27 cellular contexts compared by ENCODE assay signal in the genomic region with DNA sequence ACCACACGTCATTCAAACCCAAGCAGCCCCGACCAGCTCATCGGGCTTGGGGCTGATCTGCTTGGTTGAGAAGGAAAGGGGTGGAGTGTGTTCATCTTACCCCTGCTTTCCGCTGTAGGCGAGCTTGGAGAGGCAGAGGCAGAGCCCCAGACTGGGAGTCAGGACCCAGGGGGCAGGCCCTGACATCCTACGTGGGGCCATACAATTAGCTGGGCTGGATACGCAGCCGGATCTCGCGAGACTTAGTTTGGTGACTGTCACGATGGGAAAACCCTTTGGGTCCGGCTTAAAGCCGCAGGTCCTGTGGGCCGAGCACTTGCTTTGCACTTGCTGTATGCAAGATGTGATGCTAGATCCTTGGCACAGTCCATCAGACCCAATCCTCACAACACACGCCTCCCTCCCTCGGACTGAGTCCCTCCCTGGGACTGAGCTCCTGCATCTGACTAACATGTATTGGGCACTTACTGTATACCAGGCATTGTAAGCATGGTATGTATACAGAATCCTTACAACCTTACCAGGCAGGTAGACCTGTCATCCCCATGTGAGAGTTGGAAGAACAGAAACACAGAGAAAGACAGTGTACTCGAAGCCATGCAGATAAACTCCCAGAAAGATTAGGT. TPM values are rescaled to one million over a fixed set of nuclear protein-coding genes. Genes with fewer than 3 reads are reported as not detected.
DNase-seq lines count a peak whose midpoint lies in the region; ATAC-seq, FAIRE-seq and TF ChIP-seq lines count a peak whose summit lies in the region.
"Had no signal": no experiment of that assay in that cellular context is flagged by ENCODE, and none has a peak within 500 bp of the region (broad histone marks: within the 10 kb centered on the region; RNA-seq: fewer than 3 reads in every experiment).

No MANE protein-coding gene starts in this region.

- dilution Hi-C loops in IMR-90 (cut with HindIII; ENCODE audit: low sequenced_read_pairs, unreplicated experiment), result no loop called here

- H3K79me2 ChIP-seq in K562 (ENCODE audit: control insufficient read depth, insufficient read depth, low read length) (no peaks in the 10 kb centered on the region), osteoblast (ENCODE audit: insufficient read depth, low read length) (no peaks in the 10 kb centered on the region)

- no peak overlapping the region for H3K14ac ChIP-seq in IMR-90 (replicated peaks; ENCODE audit: low read depth, low read length)

- DNase-seq in T47D (ENCODE audit: low read depth in 1 of 2, low spot score in 1 of 2) (peak; percentile 90 to 97), breast epithelium (ENCODE audit: low spot score in 2 of 2) (no peak), IMR-90 (no peak), K562 (ENCODE audit: extremely low read depth in 1 of 4, low spot score in 3 of 4) (no peak), osteoblast (ENCODE audit: insufficient read length, low spot score, missing footprints) (peak; percentile 43), HUDEP-2 (lab: John Stamatoyannopoulos, UW; ENCODE audit: unreplicated experiment in 76 of 76) (no peak), HTR-8/SVneo (ENCODE audit: insufficient read length, low spot score) (no peak)
- DNase-seq: DMS53, MV-4-11, NCI-H1105, NCI-H1436 treated with DMSO at 0.1 percent for 48 hours, NCI-H187 treated with DMSO at 0.1 percent for 48 hours, NCI-H446 treated with DMSO at 0.1 percent for 48 hours, NCI-H526, SHP77 treated with DMSO at 0.1 percent for 48 hours had no signal

- no peak for TF ChIP-seq EP300 in K562 (IDR thresholded peaks at IDR 0.05; ENCODE audit: low read length)

- H3K36me3 ChIP-seq in breast epithelium (no peaks in the 10 kb centered on the region), IMR-90 (ENCODE audit: control insufficient read depth, insufficient read depth, low read length) (no peaks in the 10 kb centered on the region), K562 (ENCODE audit: control insufficient read depth, insufficient read depth, low read length) (no peaks in the 10 kb centered on the region), osteoblast (ENCODE audit: insufficient read depth, low read length) (no peaks in the 10 kb centered on the region)

- ATAC-seq in IMR-90 (ENCODE audit: low read depth) (no peak), K562 (0 out of 3 replicates have a peak, but pooled peaks have one; percentile 39)
- ATAC-seq: Panc1 had no signal

- intact Hi-C loops in breast epithelium (cut with DNase I; ENCODE audit: low total_unique reads) (no loop called here), IMR-90 (cut with micrococcal nuclease) (no loop called here), K562 (cut with micrococcal nuclease) (no loop called here)

- FAIRE-seq in K562 (lab: Jason Lieb, UNC) (no peak), HTR-8/SVneo (lab: Jason Lieb, UNC) (no peak)
- FAIRE-seq: D721Med, GM18507, H54 had no signal

- H3K9me1 ChIP-seq in IMR-90 (ENCODE audit: insufficient read depth, low read length) (no peaks in the 10 kb centered on the region), K562 (ENCODE audit: control insufficient read depth, insufficient read depth, low read length) (no peaks in the 10 kb centered on the region)

- POLR2A ChIA-PET in IMR-90 (lab: Charles Lee; ENCODE audit: unreplicated experiment), result no interaction called here
- POLR2A ChIA-PET in K562 (lab: Yijun Ruan, JAX), result interaction anchor here (0.5 kb wide), 1 partner anchor 138 kb away, joined by 3 read pairs; no protein-coding TSS in a partner anchor

- H2AK9ac ChIP-seq in IMR-90 (replicated peaks; ENCODE audit: low read depth, low read length, poor library complexity), result no peak overlapping the region

- H3K27ac ChIP-seq in breast epithelium (no peak overlapping the region), IMR-90 (ENCODE audit: insufficient read depth, low read length) (no peak overlapping the region), K562 (ENCODE audit: extremely low read depth, low read depth, low read length) (no peak overlapping the region), osteoblast (ENCODE audit: low read depth, low read length) (no peak overlapping the region)
- H3K27ac ChIP-seq: SK-N-MC had no signal

- H3K9me3 ChIP-seq in breast epithelium (no peaks in the 10 kb centered on the region), IMR-90 (ENCODE audit: control insufficient read depth, insufficient read depth, low read length) (no peaks in the 10 kb centered on the region), K562 (replicated peaks; ENCODE audit: control insufficient read depth, insufficient read depth, low read depth, low read length) (no peaks in the 10 kb centered on the region), osteoblast (ENCODE audit: low read depth, low read length) (no peaks in the 10 kb centered on the region)

- H4K20me1 ChIP-seq in IMR-90 (ENCODE audit: insufficient read depth, low read length) (no peaks in the 10 kb centered on the region), K562 (replicated peaks; ENCODE audit: control insufficient read depth, insufficient read depth, low read length) (no peaks in the 10 kb centered on the region), osteoblast (ENCODE audit: insufficient read depth, low read length) (no peaks in the 10 kb centered on the region)

- no peak overlapping the region for H3K18ac ChIP-seq in IMR-90 (ENCODE audit: low read depth, low read length)

- no peak overlapping the region for H4K91ac ChIP-seq in IMR-90 (ENCODE audit: insufficient read depth, low read depth, low read length)

- H3K27me3 ChIP-seq in breast epithelium, result no peaks in the 10 kb centered on the region
- peaks cover 12% of the 10 kb centered on the region for H3K27me3 ChIP-seq in IMR-90 (ENCODE audit: control insufficient read depth, insufficient read depth, low read length)
- H3K27me3 ChIP-seq in K562 (ENCODE audit: control insufficient read depth in 2 of 2, insufficient read depth in 2 of 2, low read length in 2 of 2), result no peaks in the 10 kb centered on the region
- no peaks in the 10 kb centered on the region for H3K27me3 ChIP-seq in osteoblast (ENCODE audit: insufficient read depth, low read length)

- H3K4me3 ChIP-seq in breast epithelium, result no peak overlapping the region
- no peak overlapping the region for H3K4me3 ChIP-seq in IMR-90 (ENCODE audit: insufficient read depth, low read depth, low read length)
- no peak overlapping the region for H3K4me3 ChIP-seq in K562
- H3K4me3 ChIP-seq in osteoblast (ENCODE audit: insufficient read depth, low read length), result no peak overlapping the region
- H3K4me3 ChIP-seq: SK-N-MC had no signal

- no peak overlapping the region for H3K4me2 ChIP-seq in IMR-90 (ENCODE audit: low read depth, low read length)
- no peak overlapping the region for H3K4me2 ChIP-seq in K562 (ENCODE audit: insufficient read depth, low read length)
- no peak overlapping the region for H3K4me2 ChIP-seq in osteoblast (ENCODE audit: insufficient read depth, low read length)

- H3K23ac ChIP-seq in IMR-90 (ENCODE audit: low read depth, low read length), result no peak overlapping the region

- H3K4ac ChIP-seq in IMR-90 (ENCODE audit: low read depth, low read length), result no peak overlapping the region

- in situ Hi-C loops in T47D (cut with HindIII; ENCODE audit: low pct_unique_long_range_greater_than_20kb, low sequenced_read_pairs), result no loop called here
- in situ Hi-C loops in IMR-90 (cut with MboI; ENCODE audit: low sequenced_read_pairs), result no loop called here
- in situ Hi-C loops in K562 (cut with MboI), result no loop called here

- no peak overlapping the region for H4K8ac ChIP-seq in IMR-90 (ENCODE audit: low read depth in 2 of 2, low read length in 2 of 2)

- TF ChIP-seq POLR2A in breast epithelium (IDR thresholded peaks at IDR 0.05), result no peak
- no peak for TF ChIP-seq POLR2A in IMR-90 (IDR thresholded peaks at IDR 0.05; ENCODE audit: low read depth, low read length)
- TF ChIP-seq POLR2A in K562 (conservative IDR thresholded peaks at IDR 0.05), result no peak

- BruUV-seq in IMR-90 (replicated peaks; lab: Mats Ljungman, UMichigan) (no TSS peak), K562 (replicated peaks; lab: Mats Ljungman, UMichigan) (no TSS peak)

- H4K5ac ChIP-seq in IMR-90 (ENCODE audit: low read depth, low read length), result no peak overlapping the region

- H2AFZ ChIP-seq in IMR-90 (replicated peaks; ENCODE audit: low read length, poor library complexity) (no peak overlapping the region), K562 (ENCODE audit: low read depth, low read length) (peak overlapping the region; percentile 62), osteoblast (ENCODE audit: low read length) (no peak overlapping the region)

- H2BK15ac ChIP-seq in IMR-90 (ENCODE audit: low read depth, low read length), result no peak overlapping the region

- no peak overlapping the region for H3K56ac ChIP-seq in IMR-90 (ENCODE audit: extremely low read depth, insufficient read depth, low read length)

- no peak for TF ChIP-seq RAD21 in IMR-90 (IDR thresholded peaks at IDR 0.05; ENCODE audit: low read length)
- no peak for TF ChIP-seq RAD21 in K562 (CRISPR knock-in tag; conservative IDR thresholded peaks at IDR 0.05 in 1 of 2, IDR thresholded peaks at IDR 0.05 in 1 of 2)

- CTCF ChIA-PET in IMR-90 (lab: Yijun Ruan, JAX), result no interaction called here
- CTCF ChIA-PET in K562 (lab: Yijun Ruan, JAX; ENCODE audit: low intra/inter-chr PET ratio), result no interaction called here

- H3K9ac ChIP-seq in IMR-90 (ENCODE audit: low read depth, low read length) (no peak overlapping the region), K562 (ENCODE audit: insufficient read depth in 1 of 2, low read depth in 2 of 2, low read length in 2 of 2) (0 out of 4 replicates have a peak overlapping the region, but pooled peaks of 1 of the 2 experiments have one; percentile 15)

- H3K4me1 ChIP-seq in breast epithelium (no peaks in the 10 kb centered on the region), IMR-90 (ENCODE audit: control insufficient read depth, insufficient read depth, low read length) (no peaks in the 10 kb centered on the region), K562 (replicated peaks in 1 of 2; ENCODE audit: control insufficient read depth in 2 of 2, insufficient read depth in 2 of 2, low read length in 2 of 2) (peaks cover 0 to 20% of the 10 kb centered on the region in 2 experiments; a peak in 4 of 5 replicates), osteoblast (ENCODE audit: insufficient read depth, low read length) (no peaks in the 10 kb centered on the region)

- H2BK5ac ChIP-seq in IMR-90 (ENCODE audit: low read depth, low read length, poor library complexity, severe bottlenecking), result no peak overlapping the region

- TF ChIP-seq CTCF in breast epithelium (IDR thresholded peaks at IDR 0.05) (no peak), IMR-90 (conservative IDR thresholded peaks at IDR 0.05; ENCODE audit: low read depth, low read length) (no peak), K562 (IDR thresholded peaks at IDR 0.05 in 2 of 3, conservative IDR thresholded peaks at IDR 0.05 in 1 of 3; ENCODE audit: insufficient read depth in 2 of 3, low read depth in 1 of 3, low read length in 3 of 3) (no peak), osteoblast (IDR thresholded peaks at IDR 0.05; ENCODE audit: extremely low read depth, low read depth, low read length) (no peak)

- 80% methylated on average over 10 of the region's 17 CpGs; no CpG with 5 or more reads in 1 of the 2 experiments for WGBS in IMR-90 (ENCODE audit: extremely low coverage in 2 of 2, insufficient read length in 1 of 2), 2 experiments
- WGBS in K562 (ENCODE audit: insufficient coverage, low coverage, missing lambda C conversion rate), result 68% methylated on average over 17 of the region's 17 CpGs

- H3K79me1 ChIP-seq in IMR-90 (ENCODE audit: low read depth in 1 of 2, low read length in 2 of 2), result no peaks in the 10 kb centered on the region

- H2BK20ac ChIP-seq in IMR-90 (ENCODE audit: low read depth, low read length), result 0 out of 2 replicates have a peak overlapping the region, but pooled peaks have one; percentile 14

- no peak overlapping the region for H2BK120ac ChIP-seq in IMR-90 (ENCODE audit: low read depth, low read length)

- no peak overlapping the region for H2AK5ac ChIP-seq in IMR-90 (ENCODE audit: low read depth, low read length)

RNA-seq across cellular contexts. Expression of a gene that starts 3.7 kb away (rescaled TPM):
- total RNA-seq in breast epithelium (not detected), IMR-90 (2012; rRNA removed) (not detected in 2 replicates), K562 (2014; rRNA removed) (not detected in 2 replicates), K562 (2014; rRNA removed; fragmentation: Illumina TruSeq; extraction: Trizol) (not detected in 2 replicates), K562 (2015; rRNA removed; fragmentation: Illumina TruSeq; extraction: Trizol) (not detected in 2 replicates), K562 (2021) (not detected in 2 replicates), osteoblast (under 0.01 TPM in 1 of 2 replicates, not detected in the other)
- polyA plus RNA-seq in IMR-90 (2012; rRNA removed) (not detected in 2 replicates), K562 (2011; rRNA removed) (not detected in 2 replicates), K562 (2014; fragmentation: Illumina TruSeq; extraction: Trizol) (not detected in 2 replicates), K562 (2014; fragmentation: Nextera tagmentation; extraction: Ambion mirVana) (not detected), K562 (2014; rRNA removed) (not detected in 2 replicates)
- polyA plus RNA-seq in IMR-90 (2012; cell fraction: cytosol; rRNA removed), result not detected in 2 replicates
- polyA plus RNA-seq in IMR-90 (2012; cell fraction: nucleus; rRNA removed; ENCODE audit: low replicate concordance), result not detected in 2 replicates
- total RNA-seq in K562 (2011; cell fraction: chromatin; rRNA removed; ENCODE audit: low replicate concordance), result not detected in 2 replicates
- not detected in 2 replicates for total RNA-seq in K562 (2011; cell fraction: nucleolus; rRNA removed)
- total RNA-seq in K562 (2011; cell fraction: nucleoplasm; rRNA removed), result not detected in 2 replicates
- polyA plus RNA-seq in K562 (2011; cell fraction: cytosol; rRNA removed), result not detected in 2 replicates
- not detected in 2 replicates for polyA plus RNA-seq in K562 (2011; cell fraction: nucleus; rRNA removed)
- not detected in 2 replicates for polyA plus RNA-seq in K562 (2012)
- polyA minus RNA-seq in K562 (2011; rRNA and poly(A)+ RNA removed), result not detected in 2 replicates
- polyA minus RNA-seq in K562 (2011; cell fraction: cytosol; rRNA and poly(A)+ RNA removed), result not detected in 2 replicates
- polyA minus RNA-seq in K562 (2011; cell fraction: nucleus; rRNA and poly(A)+ RNA removed), result not detected in 2 replicates
- total RNA-seq: A172, Daoy, G401, HT1080, M059J had no signal
- polyA plus RNA-seq: BJ, IgD-negative memory B cell had no signal

RNA-seq across cellular contexts. Expression of a gene that starts 31.4 kb away (rescaled TPM):
- 1 to 10 TPM in 2 of 3 donors, under 1 TPM in 1; 0.96 to 5.3 (median 4.9) TPM for total RNA-seq in breast epithelium
- 0.56 and 0.72 TPM in 2 replicates for total RNA-seq in IMR-90 (2012; rRNA removed)
- polyA plus RNA-seq in IMR-90 (2012; rRNA removed), result 9.3 and 10.3 TPM in 2 replicates
- 2.6 and 5.9 TPM in 2 replicates for polyA plus RNA-seq in IMR-90 (2012; cell fraction: cytosol; rRNA removed)
- polyA plus RNA-seq in IMR-90 (2012; cell fraction: nucleus; rRNA removed; ENCODE audit: low replicate concordance), result 70.3 and 80.1 TPM in 2 replicates
- 0.65 and 0.67 TPM in 2 replicates for total RNA-seq in K562 (2011; cell fraction: chromatin; rRNA removed; ENCODE audit: low replicate concordance)
- 0.67 and 0.79 TPM in 2 replicates for total RNA-seq in K562 (2011; cell fraction: nucleolus; rRNA removed)
- total RNA-seq in K562 (2011; cell fraction: nucleoplasm; rRNA removed), result not detected in 2 replicates
- total RNA-seq in K562 (2014; rRNA removed), result 0.49 TPM in 1 of 2 replicates, not detected in the other
- 0.13 and 0.15 TPM in 2 replicates for total RNA-seq in K562 (2014; rRNA removed; fragmentation: Illumina TruSeq; extraction: Trizol)
- 0.15 TPM in 1 of 2 replicates, not detected in the other for total RNA-seq in K562 (2015; rRNA removed; fragmentation: Illumina TruSeq; extraction: Trizol)
- total RNA-seq in K562 (2021), result 0.09 and 0.29 TPM in 2 replicates
- 0.17 and 0.31 TPM in 2 replicates for polyA plus RNA-seq in K562 (2011; rRNA removed)
- polyA plus RNA-seq in K562 (2011; cell fraction: cytosol; rRNA removed), result 0.06 TPM in 1 of 2 replicates, not detected in the other
- polyA plus RNA-seq in K562 (2011; cell fraction: nucleus; rRNA removed), result 1.1 and 1.3 TPM in 2 replicates
- polyA plus RNA-seq in K562 (2012), result 0.25 and 2.0 TPM in 2 replicates
- polyA plus RNA-seq in K562 (2014; fragmentation: Illumina TruSeq; extraction: Trizol), result 0.17 and 0.30 TPM in 2 replicates
- not detected for polyA plus RNA-seq in K562 (2014; fragmentation: Nextera tagmentation; extraction: Ambion mirVana)
- 0.50 TPM in 1 of 2 replicates, not detected in the other for polyA plus RNA-seq in K562 (2014; rRNA removed)
- polyA minus RNA-seq in K562 (2011; rRNA and poly(A)+ RNA removed), result 0.24 TPM in 1 of 2 replicates, not detected in the other
- polyA minus RNA-seq in K562 (2011; cell fraction: cytosol; rRNA and poly(A)+ RNA removed), result not detected in 2 replicates
- 0.44 and 0.54 TPM in 2 replicates for polyA minus RNA-seq in K562 (2011; cell fraction: nucleus; rRNA and poly(A)+ RNA removed)
- total RNA-seq in osteoblast, result 0.72 and 1.2 TPM in 2 replicates
- total RNA-seq: A172 had no signal
- polyA plus RNA-seq: IgD-negative memory B cell had no signal

RNA-seq across cellular contexts. Expression of a gene that starts 45.8 kb away (rescaled TPM):
- total RNA-seq in breast epithelium (10 to 100 TPM in 2 of 3 donors, 1 to 10 TPM in 1; 4.3 to 37.6 (median 34.4) TPM), IMR-90 (2012; rRNA removed) (1.6 and 1.9 TPM in 2 replicates), K562 (2014; rRNA removed) (1.1 TPM in 2 replicates), K562 (2014; rRNA removed; fragmentation: Illumina TruSeq; extraction: Trizol) (0.07 TPM in 1 of 2 replicates, not detected in the other), K562 (2015; rRNA removed; fragmentation: Illumina TruSeq; extraction: Trizol) (0.33 and 0.72 TPM in 2 replicates), K562 (2021) (1.9 and 2.4 TPM in 2 replicates), osteoblast (6.5 and 7.2 TPM in 2 replicates)
- polyA plus RNA-seq in IMR-90 (2012; rRNA removed) (24.1 and 26.0 TPM in 2 replicates), K562 (2011; rRNA removed) (0.28 and 1.2 TPM in 2 replicates), K562 (2014; fragmentation: Illumina TruSeq; extraction: Trizol) (0.67 and 0.93 TPM in 2 replicates), K562 (2014; fragmentation: Nextera tagmentation; extraction: Ambion mirVana) (under 1 TPM in 1 of 2 experiments, not detected in 1; 0.03 TPM), K562 (2014; rRNA removed) (0.97 and 2.4 TPM in 2 replicates)
- polyA plus RNA-seq in IMR-90 (2012; cell fraction: cytosol; rRNA removed), result 26.7 and 52.5 TPM in 2 replicates
- 76.1 and 110 TPM in 2 replicates for polyA plus RNA-seq in IMR-90 (2012; cell fraction: nucleus; rRNA removed; ENCODE audit: low replicate concordance)
- total RNA-seq in K562 (2011; cell fraction: chromatin; rRNA removed; ENCODE audit: low replicate concordance), result 3.7 and 11.5 TPM in 2 replicates
- 6.4 and 6.8 TPM in 2 replicates for total RNA-seq in K562 (2011; cell fraction: nucleolus; rRNA removed)
- total RNA-seq in K562 (2011; cell fraction: nucleoplasm; rRNA removed), result 2.5 and 7.1 TPM in 2 replicates
- 0.43 and 2.4 TPM in 2 replicates for polyA plus RNA-seq in K562 (2011; cell fraction: cytosol; rRNA removed)
- polyA plus RNA-seq in K562 (2011; cell fraction: nucleus; rRNA removed), result 5.5 and 6.5 TPM in 2 replicates
- polyA plus RNA-seq in K562 (2012), result 2.5 and 9.1 TPM in 2 replicates
- 0.21 TPM in 1 of 2 replicates, not detected in the other for polyA minus RNA-seq in K562 (2011; rRNA and poly(A)+ RNA removed)
- polyA minus RNA-seq in K562 (2011; cell fraction: cytosol; rRNA and poly(A)+ RNA removed), result 2.5 TPM in 2 replicates
- 0.78 and 2.3 TPM in 2 replicates for polyA minus RNA-seq in K562 (2011; cell fraction: nucleus; rRNA and poly(A)+ RNA removed)

RNA-seq across cellular contexts. Expression of a gene that starts 59.0 kb away (rescaled TPM):
- 10 to 100 TPM in 2 of 3 donors, 1 to 10 TPM in 1; 8.5 to 30.2 (median 22.0) TPM for total RNA-seq in breast epithelium
- total RNA-seq in IMR-90 (2012; rRNA removed), result 93.0 and 106 TPM in 2 replicates
- polyA plus RNA-seq in IMR-90 (2012; rRNA removed), result 117 and 122 TPM in 2 replicates
- 62.8 and 141 TPM in 2 replicates for polyA plus RNA-seq in IMR-90 (2012; cell fraction: cytosol; rRNA removed)
- 130 and 154 TPM in 2 replicates for polyA plus RNA-seq in IMR-90 (2012; cell fraction: nucleus; rRNA removed; ENCODE audit: low replicate concordance)
- total RNA-seq in K562 (2011; cell fraction: chromatin; rRNA removed; ENCODE audit: low replicate concordance), result 8.9 and 19.4 TPM in 2 replicates
- 20.8 and 21.8 TPM in 2 replicates for total RNA-seq in K562 (2011; cell fraction: nucleolus; rRNA removed)
- total RNA-seq in K562 (2011; cell fraction: nucleoplasm; rRNA removed), result 16.2 and 17.5 TPM in 2 replicates
- total RNA-seq in K562 (2014; rRNA removed), result 13.8 and 17.0 TPM in 2 replicates
- 8.3 and 9.8 TPM in 2 replicates for total RNA-seq in K562 (2014; rRNA removed; fragmentation: Illumina TruSeq; extraction: Trizol)
- total RNA-seq in K562 (2015; rRNA removed; fragmentation: Illumina TruSeq; extraction: Trizol), result 9.8 and 10.8 TPM in 2 replicates
- total RNA-seq in K562 (2021), result 13.3 and 14.5 TPM in 2 replicates
- 6.5 and 9.2 TPM in 2 replicates for polyA plus RNA-seq in K562 (2011; rRNA removed)
- polyA plus RNA-seq in K562 (2011; cell fraction: cytosol; rRNA removed), result 11.9 and 12.0 TPM in 2 replicates
- 7.9 and 9.4 TPM in 2 replicates for polyA plus RNA-seq in K562 (2011; cell fraction: nucleus; rRNA removed)
- 8.0 and 21.3 TPM in 2 replicates for polyA plus RNA-seq in K562 (2012)
- polyA plus RNA-seq in K562 (2014; fragmentation: Illumina TruSeq; extraction: Trizol), result 13.9 and 14.0 TPM in 2 replicates
- 1 to 10 TPM in 1 of 2 experiments, under 1 TPM in 1; 0.89 to 1.5 TPM for polyA plus RNA-seq in K562 (2014; fragmentation: Nextera tagmentation; extraction: Ambion mirVana)
- 9.1 and 10.9 TPM in 2 replicates for polyA plus RNA-seq in K562 (2014; rRNA removed)
- polyA minus RNA-seq in K562 (2011; rRNA and poly(A)+ RNA removed), result 7.5 and 7.7 TPM in 2 replicates
- 6.1 and 6.3 TPM in 2 replicates for polyA minus RNA-seq in K562 (2011; cell fraction: cytosol; rRNA and poly(A)+ RNA removed)
- polyA minus RNA-seq in K562 (2011; cell fraction: nucleus; rRNA and poly(A)+ RNA removed), result 6.3 and 8.7 TPM in 2 replicates
- total RNA-seq in osteoblast, result 50.1 and 53.6 TPM in 2 replicates
- polyA plus RNA-seq: IgD-negative memory B cell had no signal

Comparison
In these comparisons a context has a peak if more than half of its experiments do, and no peak if none do; other contexts are left out.
1. DNase-seq: peak in T47D (2 of 2) and osteoblast (single experiment); none in breast epithelium (0 of 2), IMR-90 (single experiment), K562 (0 of 4), HUDEP-2 (0 of 76) and HTR-8/SVneo (single experiment).